In genomic region chr19:49436381-49437017, GRCh38 we compare ENCODE assay signal across 12 cellular contexts. TPM values are rescaled to one million over a fixed set of nuclear protein-coding genes. Genes with fewer than 3 reads are reported as not detected.
DNase-seq lines count a peak whose midpoint lies in the region; ATAC-seq and TF ChIP-seq lines count a peak whose summit lies in the region.
"Had no signal": no experiment of that assay in that cellular context is flagged by ENCODE, and none has a peak within 500 bp of the region (broad histone marks: within the 10 kb centered on the region; RNA-seq: fewer than 3 reads in every experiment).

No MANE protein-coding gene starts in this region.

- no peaks in the 10 kb centered on the region for H3K9me3 Mint-ChIP-seq in activated naive CD8-positive, alpha-beta T cell treated with anti-CD3 and anti-CD28 coated beads, Interleukin-2, amount 10 ng/mL, durations not matched to agents 7 days and 5 days
- H3K9me3 Mint-ChIP-seq in nephron progenitor cell: peaks cover 15% of the 10 kb centered on the region
- H3K9me3 Mint-ChIP-seq: stimulated activated naive CD8-positive, alpha-beta T cell treated with anti-CD3 and anti-CD28 coated beads, Interleukin-15, Interleukin-2, amounts not matched to agents 100 ng/mL and 50 ng/mL, for 24 hours had no signal

- H3K36me3 Mint-ChIP-seq in activated naive CD8-positive, alpha-beta T cell treated with anti-CD3 and anti-CD28 coated beads, Interleukin-2, amount 10 ng/mL, durations not matched to agents 7 days and 5 days: no peaks in the 10 kb centered on the region
- no peaks in the 10 kb centered on the region for H3K36me3 Mint-ChIP-seq in nephron progenitor cell (ENCODE audit: low read depth)

- peak; percentile 73 for DNase-seq in Daoy (ENCODE audit: low read depth)
- DNase-seq in RWPE1 (ENCODE audit: low spot score): peak; percentile 38
- peak; percentile 73 for DNase-seq in activated naive CD8-positive, alpha-beta T cell treated with anti-CD3 and anti-CD28 coated beads, Interleukin-2, amount 10 ng/mL, durations not matched to agents 7 days and 5 days
- DNase-seq in nephron progenitor cell: peak; percentile 75
- DNase-seq in SIG-M5 (lab: John Stamatoyannopoulos, UW): no peak
- no peak for DNase-seq in brain microvascular endothelial cell
- DNase-seq in NCI-H2081 treated with DMSO at 0.1 percent for 48 hours (lab: John Stamatoyannopoulos, UW): no peak
- DNase-seq: DMS79 treated with DMSO at 0.1 percent for 48 hours, NCI-H187 treated with DMSO at 0.1 percent for 48 hours had no signal

- POLR2A ChIA-PET in RWPE1 (lab: Yijun Ruan, JAX; ENCODE audit: low non-redundant PET): no interaction called here
- POLR2A ChIA-PET in activated naive CD8-positive, alpha-beta T cell treated with anti-CD3 and anti-CD28 coated beads, Interleukin-2, amount 10 ng/mL, durations not matched to agents 7 days and 5 days (lab: Charles Lee): interaction anchor here (0.8 to 0.9 kb wide), 2 partner anchors 17 to 45 kb away, joined by 3 to 4 read pairs; partner anchors contain the start of gene ALDH16A1

- CTCF ChIA-PET in RWPE1 (lab: Yijun Ruan, JAX): interaction anchor here (2.0 kb wide), 1 partner anchor 44 kb away, joined by 9 read pairs; no protein-coding TSS in a partner anchor

- H3K36me3 ChIP-seq in brain microvascular endothelial cell (replicated peaks): no peaks in the 10 kb centered on the region

- no peak overlapping the region for H3K4me3 Mint-ChIP-seq in activated naive CD8-positive, alpha-beta T cell treated with anti-CD3 and anti-CD28 coated beads, Interleukin-2, amount 10 ng/mL, durations not matched to agents 7 days and 5 days
- H3K4me3 Mint-ChIP-seq in nephron progenitor cell: peak overlapping the region; percentile 58
- H3K4me3 Mint-ChIP-seq: stimulated activated naive CD8-positive, alpha-beta T cell treated with anti-CD3 and anti-CD28 coated beads, Interleukin-15, Interleukin-2, amounts not matched to agents 100 ng/mL and 50 ng/mL, for 24 hours had no signal

- H3K4me3 ChIP-seq in brain microvascular endothelial cell (ENCODE audit: low read depth, low read length): no peak overlapping the region

- no peak overlapping the region for H3K27ac Mint-ChIP-seq in activated naive CD8-positive, alpha-beta T cell treated with anti-CD3 and anti-CD28 coated beads, Interleukin-2, amount 10 ng/mL, durations not matched to agents 7 days and 5 days
- H3K27ac Mint-ChIP-seq in nephron progenitor cell: no peak overlapping the region
- H3K27ac Mint-ChIP-seq: stimulated activated naive CD8-positive, alpha-beta T cell treated with anti-CD3 and anti-CD28 coated beads, Interleukin-15, Interleukin-2, amounts not matched to agents 100 ng/mL and 50 ng/mL, for 24 hours had no signal

- ATAC-seq in activated naive CD8-positive, alpha-beta T cell treated with anti-CD3 and anti-CD28 coated beads, Interleukin-2, amount 10 ng/mL, durations not matched to agents 7 days and 5 days (ENCODE audit: low read depth): no peak
- no peak for ATAC-seq in GM18502 (IDR thresholded peaks at IDR 0.05; ENCODE audit: poor library complexity, unreplicated experiment)

- in situ Hi-C loops in brain microvascular endothelial cell (cut with HindIII; ENCODE audit: low pct_ligation_motif_present, low sequenced_read_pairs): no loop called here

- peaks cover 23% of the 10 kb centered on the region for H3K4me1 Mint-ChIP-seq in activated naive CD8-positive, alpha-beta T cell treated with anti-CD3 and anti-CD28 coated beads, Interleukin-2, amount 10 ng/mL, durations not matched to agents 7 days and 5 days
- H3K4me1 Mint-ChIP-seq in nephron progenitor cell: peaks cover 51% of the 10 kb centered on the region

- H3K27me3 Mint-ChIP-seq in activated naive CD8-positive, alpha-beta T cell treated with anti-CD3 and anti-CD28 coated beads, Interleukin-2, amount 10 ng/mL, durations not matched to agents 7 days and 5 days: peaks cover 96% of the 10 kb centered on the region
- peaks cover 100% of the 10 kb centered on the region for H3K27me3 Mint-ChIP-seq in nephron progenitor cell (ENCODE audit: low read depth, poor library complexity)

- TF ChIP-seq CTCF in RWPE1 (conservative IDR thresholded peaks at IDR 0.05; ENCODE audit: low read depth) (no peak), nephron progenitor cell (IDR thresholded peaks at IDR 0.05) (no peak), brain microvascular endothelial cell (IDR thresholded peaks at IDR 0.05; ENCODE audit: low read depth, low read length, missing control alignments) (no peak)

- H3K27me3 ChIP-seq in brain microvascular endothelial cell (replicated peaks): peaks cover 82% of the 10 kb centered on the region

- H3K27ac ChIP-seq in RWPE1: no peak overlapping the region
- no peak overlapping the region for H3K27ac ChIP-seq in brain microvascular endothelial cell

RNA-seq across cellular contexts. Expression of gene SLC17A7, which starts 4.8 kb away (rescaled TPM):
- not detected in 2 replicates for total RNA-seq in Daoy (2014; rRNA removed; shearing (Covaris generic))
- under 1 TPM; 0.14 to 0.25 TPM for total RNA-seq in activated naive CD8-positive, alpha-beta T cell treated with anti-CD3 and anti-CD28 coated beads, Interleukin-2, amount 10 ng/mL, durations not matched to agents 7 days and 5 days
- total RNA-seq: epithelial cell of proximal tubule had no signal

RNA-seq across cellular contexts. Expression of gene GFY, which starts 11.3 kb away (rescaled TPM):
- not detected in 2 replicates for total RNA-seq in Daoy (2014; rRNA removed; shearing (Covaris generic))
- total RNA-seq in activated naive CD8-positive, alpha-beta T cell treated with anti-CD3 and anti-CD28 coated beads, Interleukin-2, amount 10 ng/mL, durations not matched to agents 7 days and 5 days: not detected
- total RNA-seq: epithelial cell of proximal tubule had no signal

RNA-seq across cellular contexts. Expression of gene PTH2, which starts 13.3 kb away (rescaled TPM):
- not detected in 2 replicates for total RNA-seq in Daoy (2014; rRNA removed; shearing (Covaris generic))
- total RNA-seq in activated naive CD8-positive, alpha-beta T cell treated with anti-CD3 and anti-CD28 coated beads, Interleukin-2, amount 10 ng/mL, durations not matched to agents 7 days and 5 days: not detected
- total RNA-seq: epithelial cell of proximal tubule had no signal

RNA-seq across cellular contexts. Expression of gene PIH1D1, which starts 15.1 kb away (rescaled TPM):
- 146 and 200 TPM in 2 replicates for total RNA-seq in Daoy (2014; rRNA removed; shearing (Covaris generic))
- total RNA-seq in activated naive CD8-positive, alpha-beta T cell treated with anti-CD3 and anti-CD28 coated beads, Interleukin-2, amount 10 ng/mL, durations not matched to agents 7 days and 5 days: 100 to 1,000 TPM; 143 to 148 TPM

RNA-seq across cellular contexts. Expression of gene ALDH16A1, which starts 16.5 kb away (rescaled TPM):
- total RNA-seq in Daoy (2014; rRNA removed; shearing (Covaris generic)): 50.5 and 86.2 TPM in 2 replicates
- 10 to 100 TPM; 41.8 to 42.9 TPM for total RNA-seq in activated naive CD8-positive, alpha-beta T cell treated with anti-CD3 and anti-CD28 coated beads, Interleukin-2, amount 10 ng/mL, durations not matched to agents 7 days and 5 days

Comparison
In these comparisons a context has a peak if more than half of its experiments do, and no peak if none do; other contexts are left out.
1. DNase-seq: peak in Daoy (single experiment), RWPE1 (single experiment), activated naive CD8-positive, alpha-beta T cell treated with anti-CD3 and anti-CD28 coated beads, Interleukin-2, amount 10 ng/mL, durations not matched to agents 7 days and 5 days (single experiment) and nephron progenitor cell (single experiment); none in SIG-M5 (single experiment), brain microvascular endothelial cell (single experiment) and NCI-H2081 treated with DMSO at 0.1 percent for 48 hours (single experiment).